9 cellular contexts compared by ENCODE assay signal in genomic region chr1:37509181-37509580, GRCh38. TPM values are rescaled to one million over a fixed set of nuclear protein-coding genes. Genes with fewer than 3 reads are reported as not detected.
A peak's percentile ranks its signal among the peaks of the same experiment; 100 is the strongest.
DNase-seq lines count a peak whose midpoint lies in the region; ATAC-seq, FAIRE-seq and TF ChIP-seq lines count a peak whose summit lies in the region.
"Had no signal": no experiment of that assay in that cellular context is flagged by ENCODE, and none has a peak within 500 bp of the region (broad histone marks: within the 10 kb centered on the region; RNA-seq: fewer than 3 reads in every experiment).

No MANE protein-coding gene starts in this region.

- no peak overlapping the region for H3K4me2 ChIP-seq in K562 (ENCODE audit: insufficient read depth, low read length)

- H3K9ac ChIP-seq in K562 (ENCODE audit: insufficient read depth in 1 of 2, low read depth in 2 of 2, low read length in 2 of 2): no peak overlapping the region

- FAIRE-seq in K562 (lab: Jason Lieb, UNC): no peak
- FAIRE-seq in urothelium cell line (lab: Jason Lieb, UNC): no peak

- peak; percentile 21 for DNase-seq in MCF 10A (ENCODE audit: unreplicated experiment)
- no peak for DNase-seq in breast epithelium (ENCODE audit: low spot score in 2 of 2)
- DNase-seq in NCI-H2196 (lab: John Stamatoyannopoulos, UW; ENCODE audit: unreplicated experiment): peak; percentile 13
- DNase-seq in K562 (ENCODE audit: extremely low read depth in 1 of 4, low spot score in 3 of 4): peak in 2 of 4 experiments; percentile 18 to 37
- peak; percentile 25 for DNase-seq in urothelium cell line (ENCODE audit: low spot score)
- DNase-seq in NCI-H1930 (lab: John Stamatoyannopoulos, UW): no peak
- DNase-seq in hippocampal formation (lab: John Stamatoyannopoulos, UW): no peak
- no peak for DNase-seq in posterior vena cava (ENCODE audit: low spot score)

- H3K27ac Mint-ChIP-seq in MCF 10A (ENCODE audit: low read depth, unreplicated experiment): no peak overlapping the region

- no peak overlapping the region for H3K4me3 Mint-ChIP-seq in MCF 10A (ENCODE audit: unreplicated experiment)

- in situ Hi-C loops in K562 (cut with MboI): no loop called here

- H3K27ac ChIP-seq in breast epithelium: no peak overlapping the region
- H3K27ac ChIP-seq in K562 (ENCODE audit: extremely low read depth, low read depth, low read length): no peak overlapping the region
- H3K27ac ChIP-seq: right atrium auricular region had no signal

- TF ChIP-seq EP300 in K562 (IDR thresholded peaks at IDR 0.05; ENCODE audit: low read length): no peak

- H3K36me3 ChIP-seq in breast epithelium (no peaks in the 10 kb centered on the region), K562 (ENCODE audit: control insufficient read depth, insufficient read depth, low read length) (peaks cover 70% of the 10 kb centered on the region)

- TF ChIP-seq POLR2A in breast epithelium (IDR thresholded peaks at IDR 0.05) (no peak), K562 (conservative IDR thresholded peaks at IDR 0.05) (no peak)

- peaks cover 4% of the 10 kb centered on the region; the same call in 1 of the 2 replicates for H4K20me1 ChIP-seq in K562 (replicated peaks; ENCODE audit: control insufficient read depth, insufficient read depth, low read length)

- POLR2A ChIA-PET in MCF 10A (lab: Yijun Ruan, JAX) (interaction anchor here (0.7 to 1.8 kb wide), 9 partner anchors 9 to 44 kb away, joined by 3 to 6 read pairs (median 3); partner anchors contain the start of genes SNIP1 and ZC3H12A), K562 (lab: Yijun Ruan, JAX) (interaction anchor here (0.7 to 1.3 kb wide), 9 partner anchors 10 to 345 kb away, joined by 3 to 6 read pairs (median 4); partner anchors contain the start of gene SNIP1)

- H3K9me1 ChIP-seq in K562 (ENCODE audit: control insufficient read depth, insufficient read depth, low read length): peaks cover 4% of the 10 kb centered on the region

- no peaks in the 10 kb centered on the region for H3K27me3 Mint-ChIP-seq in MCF 10A (ENCODE audit: insufficient read depth, unreplicated experiment)

- H3K9me3 ChIP-seq in breast epithelium: no peaks in the 10 kb centered on the region
- H3K9me3 ChIP-seq in K562 (replicated peaks; ENCODE audit: control insufficient read depth, insufficient read depth, low read depth, low read length): no peaks in the 10 kb centered on the region
- H3K9me3 ChIP-seq: right atrium auricular region had no signal

- intact Hi-C loops in MCF 10A (cut with micrococcal nuclease): no loop called here
- intact Hi-C loops in breast epithelium (cut with DNase I; ENCODE audit: low total_unique reads): no loop called here
- intact Hi-C loops in K562 (cut with micrococcal nuclease): no loop called here
- intact Hi-C loops in posterior vena cava (cut with DNase I): no loop called here

- peaks cover 22% of the 10 kb centered on the region for H3K4me1 Mint-ChIP-seq in MCF 10A (ENCODE audit: insufficient read depth, unreplicated experiment)

- TF ChIP-seq RAD21 in K562 (CRISPR knock-in tag; conservative IDR thresholded peaks at IDR 0.05 in 1 of 2, IDR thresholded peaks at IDR 0.05 in 1 of 2): no peak

- no peak overlapping the region for H2AFZ ChIP-seq in K562 (ENCODE audit: low read depth, low read length)

- WGBS in K562 (ENCODE audit: insufficient coverage, low coverage, missing lambda C conversion rate): 91% methylated on average over 4 of the region's 4 CpGs

- peak; percentile 61 for ATAC-seq in K562

- H3K9me3 Mint-ChIP-seq in MCF 10A (ENCODE audit: unreplicated experiment): no peaks in the 10 kb centered on the region

- H3K4me1 ChIP-seq in breast epithelium: no peaks in the 10 kb centered on the region
- peaks cover 4 to 8% of the 10 kb centered on the region in 2 experiments; a peak in 4 of 5 replicates for H3K4me1 ChIP-seq in K562 (replicated peaks in 1 of 2; ENCODE audit: control insufficient read depth in 2 of 2, insufficient read depth in 2 of 2, low read length in 2 of 2)

- H3K27me3 ChIP-seq in breast epithelium (no peaks in the 10 kb centered on the region), K562 (ENCODE audit: control insufficient read depth in 2 of 2, insufficient read depth in 2 of 2, low read length in 2 of 2) (no peaks in the 10 kb centered on the region)
- H3K27me3 ChIP-seq: right atrium auricular region had no signal

- no TSS peak for BruUV-seq in MCF 10A (replicated peaks; lab: Mats Ljungman, UMichigan)
- BruUV-seq in K562 (replicated peaks; lab: Mats Ljungman, UMichigan): no TSS peak

- no peak overlapping the region for H3K4me3 ChIP-seq in breast epithelium
- no peak overlapping the region for H3K4me3 ChIP-seq in K562
- H3K4me3 ChIP-seq: right atrium auricular region had no signal

- CTCF ChIA-PET in MCF 10A (lab: Yijun Ruan, JAX): interaction anchor here (0.6 to 2.1 kb wide), 10 partner anchors 9 to 519 kb away, joined by 3 to 13 read pairs (median 3); partner anchors contain the start of gene ZC3H12A
- CTCF ChIA-PET in K562 (lab: Yijun Ruan, JAX; ENCODE audit: low intra/inter-chr PET ratio): no interaction called here

- H3K36me3 Mint-ChIP-seq in MCF 10A (ENCODE audit: insufficient read depth, unreplicated experiment): peaks cover 71% of the 10 kb centered on the region

- TF ChIP-seq CTCF in MCF 10A (IDR thresholded peaks at IDR 0.05; ENCODE audit: unreplicated experiment) (peak; percentile 10), breast epithelium (IDR thresholded peaks at IDR 0.05) (no peak), K562 (IDR thresholded peaks at IDR 0.05 in 2 of 3, conservative IDR thresholded peaks at IDR 0.05 in 1 of 3; ENCODE audit: insufficient read depth in 2 of 3, low read depth in 1 of 3, low read length in 3 of 3) (peak; percentile 28 to 39 (median 37); a peak in 2 of 6 replicates)

- H3K79me2 ChIP-seq in K562 (ENCODE audit: control insufficient read depth, insufficient read depth, low read length): peaks cover 34% of the 10 kb centered on the region

RNA-seq across cellular contexts. Expression of gene MEAF6, which starts 5.4 kb away (rescaled TPM):
- total RNA-seq in MCF 10A (2022) (71.3 and 72.0 TPM in 2 replicates), breast epithelium (100 to 1,000 TPM in 1 of 3 donors, 10 to 100 TPM in 2; 78.2 to 140 (median 87.2) TPM), K562 (2014; rRNA removed) (111 and 137 TPM in 2 replicates), K562 (2014; rRNA removed; fragmentation: Illumina TruSeq; extraction: Trizol) (95.0 and 113 TPM in 2 replicates), K562 (2015; rRNA removed; fragmentation: Illumina TruSeq; extraction: Trizol) (89.2 and 92.3 TPM in 2 replicates), K562 (2021) (86.4 and 93.8 TPM in 2 replicates), posterior vena cava (10 to 100 TPM; 43.6 to 49.6 TPM)
- 74.7 and 79.0 TPM in 2 replicates for total RNA-seq in K562 (2011; cell fraction: chromatin; rRNA removed; ENCODE audit: low replicate concordance)
- 41.5 and 45.5 TPM in 2 replicates for total RNA-seq in K562 (2011; cell fraction: nucleolus; rRNA removed)
- 60.9 and 81.0 TPM in 2 replicates for total RNA-seq in K562 (2011; cell fraction: nucleoplasm; rRNA removed)
- polyA plus RNA-seq in K562 (2011; rRNA removed) (70.0 and 77.3 TPM in 2 replicates), K562 (2014; fragmentation: Illumina TruSeq; extraction: Trizol) (118 and 151 TPM in 2 replicates), K562 (2014; fragmentation: Nextera tagmentation; extraction: Ambion mirVana) (10 to 100 TPM; 55.0 to 66.3 TPM), K562 (2014; rRNA removed) (109 and 110 TPM in 2 replicates)
- polyA plus RNA-seq in K562 (2011; cell fraction: cytosol; rRNA removed): 37.7 and 68.5 TPM in 2 replicates
- 50.0 and 63.0 TPM in 2 replicates for polyA plus RNA-seq in K562 (2011; cell fraction: nucleus; rRNA removed)
- 67.6 and 77.9 TPM in 2 replicates for polyA plus RNA-seq in K562 (2012)
- 36.0 and 44.0 TPM in 2 replicates for polyA minus RNA-seq in K562 (2011; rRNA and poly(A)+ RNA removed)
- polyA minus RNA-seq in K562 (2011; cell fraction: cytosol; rRNA and poly(A)+ RNA removed): 20.2 and 28.3 TPM in 2 replicates
- polyA minus RNA-seq in K562 (2011; cell fraction: nucleus; rRNA and poly(A)+ RNA removed): 30.8 and 52.4 TPM in 2 replicates

RNA-seq across cellular contexts. Expression of gene ZC3H12A, which starts 34.8 kb away (rescaled TPM):
- total RNA-seq in MCF 10A (2022): 37.2 and 51.4 TPM in 2 replicates
- 10 to 100 TPM in 2 of 3 donors, 1 to 10 TPM in 1; 5.8 to 82.8 (median 76.7) TPM for total RNA-seq in breast epithelium
- total RNA-seq in K562 (2011; cell fraction: chromatin; rRNA removed; ENCODE audit: low replicate concordance): 19.0 and 54.2 TPM in 2 replicates
- total RNA-seq in K562 (2011; cell fraction: nucleolus; rRNA removed): 40.7 and 45.7 TPM in 2 replicates
- 23.7 and 24.1 TPM in 2 replicates for total RNA-seq in K562 (2011; cell fraction: nucleoplasm; rRNA removed)
- total RNA-seq in K562 (2014; rRNA removed): 9.3 and 9.4 TPM in 2 replicates
- total RNA-seq in K562 (2014; rRNA removed; fragmentation: Illumina TruSeq; extraction: Trizol): 1.2 and 1.7 TPM in 2 replicates
- 6.7 and 7.1 TPM in 2 replicates for total RNA-seq in K562 (2015; rRNA removed; fragmentation: Illumina TruSeq; extraction: Trizol)
- total RNA-seq in K562 (2021): 9.4 and 11.4 TPM in 2 replicates
- polyA plus RNA-seq in K562 (2011; rRNA removed): 7.0 and 8.6 TPM in 2 replicates
- polyA plus RNA-seq in K562 (2011; cell fraction: cytosol; rRNA removed): 8.3 and 15.3 TPM in 2 replicates
- polyA plus RNA-seq in K562 (2011; cell fraction: nucleus; rRNA removed): 27.9 and 51.1 TPM in 2 replicates
- polyA plus RNA-seq in K562 (2012): 6.1 and 10.9 TPM in 2 replicates
- 4.9 and 6.5 TPM in 2 replicates for polyA plus RNA-seq in K562 (2014; fragmentation: Illumina TruSeq; extraction: Trizol)
- polyA plus RNA-seq in K562 (2014; fragmentation: Nextera tagmentation; extraction: Ambion mirVana): under 1 TPM; 0.14 to 0.22 TPM
- 9.1 and 11.1 TPM in 2 replicates for polyA plus RNA-seq in K562 (2014; rRNA removed)
- polyA minus RNA-seq in K562 (2011; rRNA and poly(A)+ RNA removed): 4.5 and 9.7 TPM in 2 replicates
- polyA minus RNA-seq in K562 (2011; cell fraction: cytosol; rRNA and poly(A)+ RNA removed): 9.2 and 11.9 TPM in 2 replicates
- polyA minus RNA-seq in K562 (2011; cell fraction: nucleus; rRNA and poly(A)+ RNA removed): 23.2 and 24.4 TPM in 2 replicates
- 10 to 100 TPM in 1 of 2 donors, 1 to 10 TPM in 1; 7.7 to 18.4 TPM for total RNA-seq in posterior vena cava

RNA-seq across cellular contexts. Expression of gene SNIP1, which starts 44.9 kb away (rescaled TPM):
- total RNA-seq in MCF 10A (2022): 26.4 and 32.0 TPM in 2 replicates
- 10 to 100 TPM; 11.4 to 22.7 (median 14.7) TPM for total RNA-seq in breast epithelium
- total RNA-seq in K562 (2011; cell fraction: chromatin; rRNA removed; ENCODE audit: low replicate concordance): 51.3 and 57.9 TPM in 2 replicates
- 47.7 and 48.7 TPM in 2 replicates for total RNA-seq in K562 (2011; cell fraction: nucleolus; rRNA removed)
- total RNA-seq in K562 (2011; cell fraction: nucleoplasm; rRNA removed): 49.1 and 51.2 TPM in 2 replicates
- 25.7 and 25.9 TPM in 2 replicates for total RNA-seq in K562 (2014; rRNA removed)
- 12.9 and 15.2 TPM in 2 replicates for total RNA-seq in K562 (2014; rRNA removed; fragmentation: Illumina TruSeq; extraction: Trizol)
- total RNA-seq in K562 (2015; rRNA removed; fragmentation: Illumina TruSeq; extraction: Trizol): 15.3 and 16.6 TPM in 2 replicates
- total RNA-seq in K562 (2021): 23.7 and 25.8 TPM in 2 replicates
- polyA plus RNA-seq in K562 (2011; rRNA removed): 12.0 and 13.7 TPM in 2 replicates
- polyA plus RNA-seq in K562 (2011; cell fraction: cytosol; rRNA removed): 6.4 and 13.1 TPM in 2 replicates
- polyA plus RNA-seq in K562 (2011; cell fraction: nucleus; rRNA removed): 14.2 and 17.2 TPM in 2 replicates
- polyA plus RNA-seq in K562 (2012): 6.4 and 8.7 TPM in 2 replicates
- polyA plus RNA-seq in K562 (2014; fragmentation: Illumina TruSeq; extraction: Trizol): 11.9 and 14.6 TPM in 2 replicates
- 1 to 10 TPM; 2.9 TPM for polyA plus RNA-seq in K562 (2014; fragmentation: Nextera tagmentation; extraction: Ambion mirVana)
- polyA plus RNA-seq in K562 (2014; rRNA removed): 11.5 and 15.4 TPM in 2 replicates
- polyA minus RNA-seq in K562 (2011; rRNA and poly(A)+ RNA removed): 20.7 and 23.2 TPM in 2 replicates
- 11.4 and 12.1 TPM in 2 replicates for polyA minus RNA-seq in K562 (2011; cell fraction: cytosol; rRNA and poly(A)+ RNA removed)
- polyA minus RNA-seq in K562 (2011; cell fraction: nucleus; rRNA and poly(A)+ RNA removed): 24.5 and 45.4 TPM in 2 replicates
- total RNA-seq in posterior vena cava: 10 to 100 TPM; 11.3 to 13.9 TPM

RNA-seq across cellular contexts. Expression of gene DNALI1, which starts 47.6 kb away (rescaled TPM):
- total RNA-seq in MCF 10A (2022) (not detected in 2 replicates), breast epithelium (10 to 100 TPM in 2 of 3 donors, 1 to 10 TPM in 1; 4.6 to 29.4 (median 20.6) TPM), K562 (2014; rRNA removed) (0.78 and 1.0 TPM in 2 replicates), K562 (2014; rRNA removed; fragmentation: Illumina TruSeq; extraction: Trizol) (0.87 and 1.1 TPM in 2 replicates), K562 (2015; rRNA removed; fragmentation: Illumina TruSeq; extraction: Trizol) (0.72 and 1.2 TPM in 2 replicates), K562 (2021) (0.89 and 2.2 TPM in 2 replicates), posterior vena cava (1 to 10 TPM; 2.1 to 3.9 TPM)
- 0.99 and 3.3 TPM in 2 replicates for total RNA-seq in K562 (2011; cell fraction: chromatin; rRNA removed; ENCODE audit: low replicate concordance)
- total RNA-seq in K562 (2011; cell fraction: nucleolus; rRNA removed): 1.7 and 2.8 TPM in 2 replicates
- 1.6 and 3.2 TPM in 2 replicates for total RNA-seq in K562 (2011; cell fraction: nucleoplasm; rRNA removed)
- polyA plus RNA-seq in K562 (2011; rRNA removed) (1.0 and 1.2 TPM in 2 replicates), K562 (2014; fragmentation: Illumina TruSeq; extraction: Trizol) (1.3 and 1.7 TPM in 2 replicates), K562 (2014; fragmentation: Nextera tagmentation; extraction: Ambion mirVana) (1 to 10 TPM in 1 of 2 experiments, under 1 TPM in 1; 0.87 to 2.0 TPM), K562 (2014; rRNA removed) (1.5 and 5.6 TPM in 2 replicates)
- polyA plus RNA-seq in K562 (2011; cell fraction: cytosol; rRNA removed): 0.91 and 1.5 TPM in 2 replicates
- 4.1 and 9.0 TPM in 2 replicates for polyA plus RNA-seq in K562 (2011; cell fraction: nucleus; rRNA removed)
- 2.0 and 4.5 TPM in 2 replicates for polyA plus RNA-seq in K562 (2012)
- polyA minus RNA-seq in K562 (2011; rRNA and poly(A)+ RNA removed): 0.48 and 0.84 TPM in 2 replicates
- polyA minus RNA-seq in K562 (2011; cell fraction: cytosol; rRNA and poly(A)+ RNA removed): 0.38 and 2.1 TPM in 2 replicates
- polyA minus RNA-seq in K562 (2011; cell fraction: nucleus; rRNA and poly(A)+ RNA removed): 1.4 and 2.0 TPM in 2 replicates

Comparison
In these comparisons a context has a peak if more than half of its experiments do, and no peak if none do; other contexts are left out.
1. DNase-seq: peak in MCF 10A (single experiment), NCI-H2196 (single experiment) and urothelium cell line (single experiment); none in breast epithelium (0 of 2), NCI-H1930 (0 of 2), hippocampal formation (0 of 2) and posterior vena cava (single experiment).
2. CTCF ChIP-seq: peak in MCF 10A (single experiment) and K562 (3 of 3); none in breast epithelium (0 of 3).